Comparison of ENCODE assay signal across 1 cellular context in the genomic region with DNA sequence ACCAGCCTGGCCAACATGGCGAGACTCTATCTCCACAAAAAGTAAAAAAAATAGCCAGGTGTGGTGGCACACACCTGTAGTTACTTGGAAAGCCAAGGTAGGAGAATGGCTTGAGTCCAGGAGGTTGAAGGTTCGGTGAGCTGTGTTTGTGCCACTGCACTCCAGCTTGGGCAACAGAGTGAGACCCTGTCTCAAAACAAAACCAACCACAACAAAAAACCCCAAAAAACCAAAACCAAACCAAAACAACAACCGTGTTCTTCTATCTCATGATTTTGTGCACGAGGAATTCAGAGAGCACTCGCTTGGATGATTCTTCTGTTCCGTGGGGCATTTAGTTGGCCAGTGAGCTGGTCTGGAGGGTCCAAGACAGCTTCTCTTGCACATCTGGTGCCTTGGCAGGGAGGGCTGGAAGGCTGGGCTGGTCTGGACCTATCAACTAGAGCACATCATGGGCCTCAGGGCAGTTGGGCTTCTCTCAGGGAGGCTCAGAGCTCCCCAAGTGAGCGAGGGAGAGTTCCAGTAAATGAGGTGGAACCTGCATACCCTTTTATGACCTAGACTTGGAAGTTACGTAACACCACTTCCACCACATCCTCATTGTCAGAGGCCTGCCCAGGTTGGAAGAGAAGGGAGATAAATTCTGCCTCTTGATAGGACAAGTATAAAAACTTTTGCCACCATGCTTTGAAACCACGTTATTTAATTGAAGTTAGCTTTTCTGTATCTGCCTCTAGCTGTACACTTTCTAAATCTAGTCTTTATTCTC.
TF ChIP-seq lines count a peak whose summit lies in the region.

No MANE protein-coding gene starts in this region.

TF ChIP-seq in GM12878, 131 proteins besides CTCF, POLR2A, EP300 and RAD21:
- TF ChIP-seq TCF3 (IDR thresholded peaks at IDR 0.05; ENCODE audit: borderline replicate concordance, insufficient read depth, low read depth, low read length) = no peak
- TF ChIP-seq RUNX3 (IDR thresholded peaks at IDR 0.05; ENCODE audit: low read length) = peak; percentile 73
- no peak for TF ChIP-seq STAT3 (IDR thresholded peaks at IDR 0.05; ENCODE audit: low read depth, low read length)
